In the genomic region with DNA sequence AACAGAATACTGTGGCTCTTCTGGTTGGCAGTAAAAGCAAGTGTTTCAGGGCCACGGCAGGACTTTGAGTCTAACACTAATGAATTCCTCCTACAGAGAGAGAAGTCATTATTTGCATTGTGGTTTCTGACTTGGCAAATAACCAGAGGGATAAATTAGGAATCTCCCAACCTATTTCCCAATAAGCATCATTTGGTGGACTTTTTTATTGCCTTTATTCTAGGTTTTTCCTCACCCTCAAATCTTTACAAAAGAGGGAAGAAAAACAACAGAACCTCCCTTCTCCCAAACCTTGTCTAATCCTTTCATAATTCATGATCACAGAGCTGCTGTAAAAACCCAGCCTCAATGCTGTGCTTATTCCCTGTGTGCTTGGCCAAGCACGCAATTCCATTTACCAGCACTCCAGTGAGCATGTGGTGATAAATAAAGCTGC, we compare ENCODE assay signal across 11 cellular contexts.
A peak's percentile ranks its signal among the peaks of the same experiment; 100 is the strongest.
DNase-seq lines count a peak whose midpoint lies in the region; ATAC-seq and TF ChIP-seq lines count a peak whose summit lies in the region.
"Had no signal": no experiment of that assay in that cellular context is flagged by ENCODE, and none has a peak within 500 bp of the region (broad histone marks: within the 10 kb centered on the region; RNA-seq: fewer than 3 reads in every experiment).

No MANE protein-coding gene starts in this region.

- no peak for TF ChIP-seq CTCF in fibroblast of lung (conservative IDR thresholded peaks at IDR 0.05 in 1 of 2, IDR thresholded peaks at IDR 0.05 in 1 of 2; ENCODE audit: low read depth in 1 of 2, low read length in 2 of 2)
- no peak for TF ChIP-seq CTCF in upper lobe of right lung (IDR thresholded peaks at IDR 0.05)

- no peak overlapping the region for H2AFZ ChIP-seq in fibroblast of lung (ENCODE audit: low read length)

- no peaks in the 10 kb centered on the region for H3K27me3 ChIP-seq in HAP-1 (ENCODE audit: low read depth)
- no peaks in the 10 kb centered on the region for H3K27me3 ChIP-seq in fibroblast of lung (ENCODE audit: control insufficient read depth, insufficient read depth, low read length)
- H3K27me3 ChIP-seq in upper lobe of right lung = no peaks in the 10 kb centered on the region
- H3K27me3 ChIP-seq: adrenal gland had no signal

- no peaks in the 10 kb centered on the region for H3K79me2 ChIP-seq in fibroblast of lung (ENCODE audit: control insufficient read depth, insufficient read depth, low read length)

- H3K4me2 ChIP-seq in fibroblast of lung (ENCODE audit: extremely low read depth, insufficient read depth, low read length) = no peak overlapping the region

- no peaks in the 10 kb centered on the region for H3K36me3 ChIP-seq in HAP-1 (replicated peaks)
- no peaks in the 10 kb centered on the region for H3K36me3 ChIP-seq in fibroblast of lung (ENCODE audit: control insufficient read depth, insufficient read depth, low read length)
- H3K36me3 ChIP-seq in upper lobe of right lung = no peaks in the 10 kb centered on the region
- H3K36me3 ChIP-seq: adrenal gland, thoracic aorta had no signal

- H3K9me3 ChIP-seq in HAP-1 = no peaks in the 10 kb centered on the region
- H3K9me3 ChIP-seq in fibroblast of lung (ENCODE audit: control insufficient read depth, insufficient read depth, low read depth, low read length) = no peaks in the 10 kb centered on the region
- no peaks in the 10 kb centered on the region for H3K9me3 ChIP-seq in upper lobe of right lung
- H3K9me3 ChIP-seq: adrenal gland, thoracic aorta had no signal

- H3K9ac ChIP-seq in fibroblast of lung (ENCODE audit: insufficient read depth, low read length) = no peak overlapping the region

- ATAC-seq in HG03342 (IDR thresholded peaks at IDR 0.05; ENCODE audit: unreplicated experiment) (no peak), HG03457 (IDR thresholded peaks at IDR 0.05; ENCODE audit: unreplicated experiment) (no peak), upper lobe of right lung (no peak)
- ATAC-seq: right cardiac atrium had no signal

- intact Hi-C loops in upper lobe of right lung (cut with DNase I) = no loop called here

- no peak overlapping the region for H3K4me3 ChIP-seq in HAP-1
- no peak overlapping the region for H3K4me3 ChIP-seq in fibroblast of lung (replicated peaks in 1 of 4; ENCODE audit: control extremely low read depth in 1 of 4, insufficient read depth in 1 of 4, low read depth in 3 of 4, low read length in 4 of 4)
- H3K4me3 ChIP-seq in upper lobe of right lung = no peak overlapping the region
- H3K4me3 ChIP-seq: adrenal gland, thoracic aorta had no signal

- no peaks in the 10 kb centered on the region for H4K20me1 ChIP-seq in fibroblast of lung (ENCODE audit: control insufficient read depth, extremely low read depth, insufficient read depth, low read length)

- H3K27ac ChIP-seq in fibroblast of lung (ENCODE audit: insufficient read depth, low read length) = no peak overlapping the region
- H3K27ac ChIP-seq in upper lobe of right lung = no peak overlapping the region
- H3K27ac ChIP-seq: adrenal gland, thoracic aorta had no signal

- H3K4me1 ChIP-seq in HAP-1 (peaks cover 17% of the 10 kb centered on the region), fibroblast of lung (ENCODE audit: control insufficient read depth, extremely low read depth, insufficient read depth, low read length) (no peaks in the 10 kb centered on the region), upper lobe of right lung (no peaks in the 10 kb centered on the region)
- H3K4me1 ChIP-seq: adrenal gland had no signal

- DNase-seq in HAP-1 (ENCODE audit: low spot score in 2 of 2) (peak; percentile 49 to 64), NCI-H446 treated with DMSO at 0.1 percent for 48 hours (lab: John Stamatoyannopoulos, UW) (peak; percentile 86), fibroblast of lung (ENCODE audit: low read depth in 2 of 2) (peak; percentile 7 to 68), retina (peak; percentile 67), upper lobe of right lung (no peak)
- DNase-seq: adrenal gland, HCEC 1CT, right cardiac atrium had no signal

- in situ Hi-C loops in HAP-1 (cut with MboI; ENCODE audit: low sequenced_read_pairs) = no loop called here
